ENCODE assay signal across 8 cellular contexts in the genomic region with DNA sequence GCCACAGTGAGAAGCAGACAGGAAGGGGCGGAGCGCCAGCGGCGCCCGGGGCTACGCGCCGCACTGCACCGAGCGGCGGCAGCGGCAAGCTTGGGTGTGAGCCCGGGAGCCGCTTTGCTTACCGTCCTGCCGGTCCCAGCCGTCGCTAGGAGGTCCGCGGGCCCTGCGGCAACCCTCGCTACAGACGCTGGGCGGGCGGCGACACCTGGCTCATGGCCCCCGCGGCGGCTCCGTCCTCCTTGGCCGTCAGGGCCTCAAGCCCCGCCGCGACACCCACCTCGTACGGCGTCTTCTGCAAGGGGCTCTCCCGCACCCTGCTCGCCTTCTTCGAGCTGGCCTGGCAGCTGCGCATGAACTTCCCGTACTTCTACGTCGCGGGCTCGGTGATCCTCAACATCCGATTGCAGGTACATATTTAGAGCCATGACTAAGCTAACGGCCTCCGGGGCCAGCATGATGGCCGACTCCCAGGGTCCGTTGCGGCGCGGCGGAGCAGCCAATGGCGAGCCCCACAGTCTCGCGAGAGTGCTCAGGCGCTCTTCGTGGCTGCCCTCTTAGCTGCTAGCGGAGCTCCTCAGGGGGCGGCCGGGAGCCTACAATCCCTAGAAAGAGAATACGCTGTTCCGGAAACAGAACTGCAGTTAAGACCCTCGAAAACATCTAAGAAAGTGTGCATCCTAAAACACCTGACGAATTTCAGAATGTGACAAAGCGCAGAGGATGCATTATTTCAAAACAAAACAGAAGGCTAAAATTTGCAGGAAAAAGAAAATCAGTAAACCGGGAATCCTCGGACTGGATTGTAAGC. TPM values are rescaled to one million over a fixed set of nuclear protein-coding genes. Genes with fewer than 3 reads are reported as not detected.
DNase-seq lines count a peak whose midpoint lies in the region; ATAC-seq and TF ChIP-seq lines count a peak whose summit lies in the region.

A gene (plus strand): TSS at position 50 of the 808 bp plus-strand sequence. CDS start 163 bp downstream, at position 213.

- TF ChIP-seq POLR2A in Peyer's patch (IDR thresholded peaks at IDR 0.05) (peak; percentile 42 to 61), esophagus muscularis mucosa (IDR thresholded peaks at IDR 0.05; ENCODE audit: low read depth) (peak; percentile 51)

- peak within 1 kb of the TSS; percentile 96 for H3K27ac ChIP-seq in DND-41 (ENCODE audit: low read length)
- H3K27ac ChIP-seq in KOPT-K1 (ENCODE audit: low read depth, low read length, poor library complexity, severe bottlenecking) = peak within 1 kb of the TSS; percentile 95
- H3K27ac ChIP-seq in Peyer's patch = peak within 1 kb of the TSS; percentile 86 to 96 (median 94)
- H3K27ac ChIP-seq in esophagus muscularis mucosa (replicated peaks in 1 of 4) = peak within 1 kb of the TSS; percentile 89 to 99 (median 96)
- peak within 1 kb of the TSS; percentile 36 for H3K27ac ChIP-seq in muscle layer of colon (ENCODE audit: low read depth, low read length)

- ATAC-seq in DND-41 (ENCODE audit: insufficient read depth, low read depth) (peak; percentile 95), GM21825 (IDR thresholded peaks at IDR 0.05; ENCODE audit: unreplicated experiment) (peak; percentile 96)
- ATAC-seq in activated T-cell treated with anti-CD3 and anti-CD28 coated beads, Interleukin-2, amount 50 U/mL, for 72 hours (replicated peaks in 1 of 2) = peak; percentile 96 to 97

- H3K27me3 ChIP-seq in DND-41 (ENCODE audit: insufficient read depth, low read length, poor library complexity) (no peaks in the 10 kb centered on the region), Peyer's patch (no peaks in the 10 kb centered on the region), esophagus muscularis mucosa (no peaks in the 10 kb centered on the region), muscle layer of colon (ENCODE audit: control insufficient read depth in 1 of 2, insufficient read depth in 2 of 2, low read length in 2 of 2) (no peaks in the 10 kb centered on the region)

- peak; percentile 93 for DNase-seq in DND-41
- peak; percentile 87 to 96 (median 91) for DNase-seq in Peyer's patch
- DNase-seq in activated T-cell treated with anti-CD3 and anti-CD28 coated beads, Interleukin-2, amount 50 U/mL, for 72 hours = peak; percentile 91 to 92
- DNase-seq in esophagus muscularis mucosa (ENCODE audit: extremely low spot score) = peak; percentile 97
- DNase-seq in stimulated activated CD8-positive, alpha-beta memory T cell treated with anti-CD3 and anti-CD28 coated beads, Interleukin-7, amount 100 ng/mL, for 1 hour (ENCODE audit: low read depth in 2 of 2) = peak; percentile 71 to 75

- H3K4me1 Mint-ChIP-seq in activated T-cell treated with anti-CD3 and anti-CD28 coated beads, Interleukin-2, amount 50 U/mL, for 72 hours (ENCODE audit: low read depth) = peaks cover 55% of the 10 kb centered on the region

- H3K4me3 Mint-ChIP-seq in activated T-cell treated with anti-CD3 and anti-CD28 coated beads, Interleukin-2, amount 50 U/mL, for 72 hours = peak within 1 kb of the TSS; percentile 88 to 98

- under 1% methylated on average over 41 of the region's 70 CpGs for WGBS in esophagus muscularis mucosa

- TF ChIP-seq CTCF in DND-41 (IDR thresholded peaks at IDR 0.05; ENCODE audit: borderline replicate concordance, extremely low read depth, low read length, poor library complexity, severe bottlenecking) = peak; percentile 24
- peak in 1 of 6 experiments; percentile 18 for TF ChIP-seq CTCF in Peyer's patch (IDR thresholded peaks at IDR 0.05)
- peak in 1 of 3 experiments; percentile 17 for TF ChIP-seq CTCF in esophagus muscularis mucosa (IDR thresholded peaks at IDR 0.05)

- H3K9me3 ChIP-seq in DND-41 (ENCODE audit: insufficient read depth, low read length, severe bottlenecking) (no peaks in the 10 kb centered on the region), KOPT-K1 (ENCODE audit: insufficient read depth, low read length, poor library complexity, severe bottlenecking) (peaks cover 6% of the 10 kb centered on the region), Peyer's patch (no peaks in the 10 kb centered on the region), esophagus muscularis mucosa (no peaks in the 10 kb centered on the region), muscle layer of colon (ENCODE audit: low read length) (no peaks in the 10 kb centered on the region)

- intact Hi-C loops in esophagus muscularis mucosa (cut with DNase I) = no loop called here

- H3K36me3 ChIP-seq in DND-41 (ENCODE audit: insufficient read depth, low read length) (peaks cover 45% of the 10 kb centered on the region), KOPT-K1 (ENCODE audit: insufficient read depth, low read length) (peaks cover 65% of the 10 kb centered on the region), Peyer's patch (no peaks in the 10 kb centered on the region), esophagus muscularis mucosa (no peaks in the 10 kb centered on the region), muscle layer of colon (ENCODE audit: insufficient read depth, low read length) (no peaks in the 10 kb centered on the region)

- H3K36me3 Mint-ChIP-seq in activated T-cell treated with anti-CD3 and anti-CD28 coated beads, Interleukin-2, amount 50 U/mL, for 72 hours (ENCODE audit: insufficient read depth in 2 of 2) = peaks cover 9 to 21% of the 10 kb centered on the region in 2 donors

- H3K4me1 ChIP-seq in DND-41 (ENCODE audit: insufficient read depth, low read length) (peaks cover 47% of the 10 kb centered on the region), Peyer's patch (peaks cover 0 to 17% (median 3%) of the 10 kb centered on the region in 4 donors), esophagus muscularis mucosa (peaks cover 34 to 43% (median 40%) of the 10 kb centered on the region in 4 donors), muscle layer of colon (ENCODE audit: insufficient read depth, low read length) (peaks cover 18% of the 10 kb centered on the region)

- H3K9me3 Mint-ChIP-seq in activated T-cell treated with anti-CD3 and anti-CD28 coated beads, Interleukin-2, amount 50 U/mL, for 72 hours = no peaks in the 10 kb centered on the region

- TF ChIP-seq EP300 in esophagus muscularis mucosa (IDR thresholded peaks at IDR 0.05) = peak; percentile 10

- H3K27me3 Mint-ChIP-seq in activated T-cell treated with anti-CD3 and anti-CD28 coated beads, Interleukin-2, amount 50 U/mL, for 72 hours (ENCODE audit: low read depth) = no peaks in the 10 kb centered on the region

- peaks cover 33% of the 10 kb centered on the region for H4K20me1 ChIP-seq in DND-41 (ENCODE audit: insufficient read depth, low read length)

- peak within 1 kb of the TSS; percentile 98 for H3K27ac Mint-ChIP-seq in activated T-cell treated with anti-CD3 and anti-CD28 coated beads, Interleukin-2, amount 50 U/mL, for 72 hours

- H3K4me3 ChIP-seq in DND-41 (ENCODE audit: low read depth in 1 of 2, low read length in 2 of 2) = peak within 1 kb of the TSS; percentile 55 to 73
- peak within 1 kb of the TSS; percentile 51 to 94 (median 82) for H3K4me3 ChIP-seq in Peyer's patch
- H3K4me3 ChIP-seq in esophagus muscularis mucosa = peak within 1 kb of the TSS; percentile 66 to 97 (median 92)
- H3K4me3 ChIP-seq in muscle layer of colon (ENCODE audit: low read depth in 1 of 2, low read length in 2 of 2) = peak within 1 kb of the TSS; percentile 10 to 75

- peak within 1 kb of the TSS; percentile 77 for H3K4me2 ChIP-seq in DND-41 (ENCODE audit: insufficient read depth, low read length)

- H2AFZ ChIP-seq in DND-41 (ENCODE audit: low read depth, low read length) = peak within 1 kb of the TSS; percentile 89

- H3K9ac ChIP-seq in DND-41 (ENCODE audit: low read depth, low read length) (peak within 1 kb of the TSS; percentile 82), muscle layer of colon (ENCODE audit: low read length) (peak within 1 kb of the TSS; percentile 72)

- peaks cover 86% of the 10 kb centered on the region for H3K79me2 ChIP-seq in DND-41 (ENCODE audit: insufficient read depth, low read length)

RNA-seq across cellular contexts. Expression of the gene that starts here (rescaled TPM):
- total RNA-seq in Peyer's patch = 1 to 10 TPM; 5.8 to 7.9 (median 7.0) TPM
- total RNA-seq in activated T-cell treated with anti-CD3 and anti-CD28 coated beads, Interleukin-2, amount 50 U/mL, for 72 hours = 10 to 100 TPM; 10.1 to 10.9 TPM
- 10 to 100 TPM; 12.3 to 19.1 (median 13.5) TPM for total RNA-seq in esophagus muscularis mucosa

Comparison
In these comparisons a context has a peak if more than half of its experiments do, and no peak if none do; other contexts are left out.
1. Peak in every context shown above with its lines: DNase-seq, ATAC-seq, H3K4me3 ChIP-seq and H3K27ac ChIP-seq.
2. H3K27ac ChIP-seq: peak in every context shown above with its lines; median percentile 96 in DND-41; 96 in esophagus muscularis mucosa; 95 in KOPT-K1; 94 in Peyer's patch; 36 in muscle layer of colon.